In genomic region chr13:68264692-68265091, GRCh38 we compare ENCODE assay signal across 37 cellular contexts.
"Had no signal": no experiment of that assay in that cellular context is flagged by ENCODE, and none has a peak within 500 bp of the region (broad histone marks: within the 10 kb centered on the region; RNA-seq: fewer than 3 reads in every experiment).

No MANE protein-coding gene starts in this region.

- H3K36me3 ChIP-seq: adrenal gland, ascending aorta, brain microvascular endothelial cell, breast epithelium, cardiac muscle cell had no signal

- H3K4me1 Mint-ChIP-seq: activated naive CD4-positive, alpha-beta T cell treated with anti-CD3 and anti-CD28 coated beads, Interleukin-2, amount 10 ng/mL, durations not matched to agents 7 days and 5 days; activated naive CD4-positive, alpha-beta T cell treated with anti-CD3 and anti-CD28 coated beads, Interleukin-2, amount 50 U/mL, for 24 hours; activated naive CD8-positive, alpha-beta T cell treated with anti-CD3 and anti-CD28 coated beads for 36 hours; activated naive CD8-positive, alpha-beta T cell treated with anti-CD3 and anti-CD28 coated beads, Interleukin-2, amount 10 ng/mL, durations not matched to agents 7 days and 5 days; activated naive CD8-positive, alpha-beta T cell treated with anti-CD3 and anti-CD28 coated beads, Interleukin-2, amount 50 U/mL, for 24 hours; activated T-helper 17 cell treated with anti-CD3 and anti-CD28 coated beads, Interleukin-2, amount 50 U/mL, for 72 hours; brain; central memory CD8-positive, alpha-beta T cell had no signal

- H3K27me3 Mint-ChIP-seq: activated naive CD4-positive, alpha-beta T cell treated with anti-CD3 and anti-CD28 coated beads, Interleukin-2, amount 10 ng/mL, durations not matched to agents 7 days and 5 days; activated naive CD4-positive, alpha-beta T cell treated with anti-CD3 and anti-CD28 coated beads, Interleukin-2, amount 50 U/mL, for 24 hours; activated naive CD8-positive, alpha-beta T cell; activated naive CD8-positive, alpha-beta T cell treated with anti-CD3 and anti-CD28 coated beads for 36 hours; activated naive CD8-positive, alpha-beta T cell treated with anti-CD3 and anti-CD28 coated beads, Interleukin-2, amount 10 ng/mL, durations not matched to agents 7 days and 5 days; activated naive CD8-positive, alpha-beta T cell treated with anti-CD3 and anti-CD28 coated beads, Interleukin-2, amount 50 U/mL, for 24 hours; activated T-cell treated with anti-CD3 and anti-CD28 coated beads, Interleukin-2, amount 50 U/mL, for 24 hours; activated T-helper 17 cell treated with anti-CD3 and anti-CD28 coated beads, Interleukin-2, amount 50 U/mL, for 72 hours; central memory CD8-positive, alpha-beta T cell had no signal

- H3K36me3 Mint-ChIP-seq: activated naive CD4-positive, alpha-beta T cell treated with anti-CD3 and anti-CD28 coated beads, Interleukin-2, amount 10 ng/mL, durations not matched to agents 7 days and 5 days; activated naive CD4-positive, alpha-beta T cell treated with anti-CD3 and anti-CD28 coated beads, Interleukin-2, amount 50 U/mL, for 24 hours; activated naive CD4-positive, alpha-beta T cell treated with anti-CD3 and anti-CD28 coated beads, Interleukin-2, amount 50 U/mL, for 72 hours; activated naive CD8-positive, alpha-beta T cell; activated naive CD8-positive, alpha-beta T cell treated with anti-CD3 and anti-CD28 coated beads for 36 hours; activated naive CD8-positive, alpha-beta T cell treated with anti-CD3 and anti-CD28 coated beads, Interleukin-2, amount 10 ng/mL, durations not matched to agents 7 days and 5 days; brain had no signal

- H3K4me3 Mint-ChIP-seq: activated naive CD4-positive, alpha-beta T cell treated with anti-CD3 and anti-CD28 coated beads for 36 hours; activated naive CD4-positive, alpha-beta T cell treated with anti-CD3 and anti-CD28 coated beads, Interleukin-2, amount 10 ng/mL, durations not matched to agents 7 days and 5 days; activated naive CD4-positive, alpha-beta T cell treated with anti-CD3 and anti-CD28 coated beads, Interleukin-2, amount 50 U/mL, for 24 hours; activated naive CD8-positive, alpha-beta T cell; activated naive CD8-positive, alpha-beta T cell treated with anti-CD3 and anti-CD28 coated beads for 36 hours; activated naive CD8-positive, alpha-beta T cell treated with anti-CD3 and anti-CD28 coated beads, Interleukin-2, amount 10 ng/mL, durations not matched to agents 7 days and 5 days; activated naive CD8-positive, alpha-beta T cell treated with anti-CD3 and anti-CD28 coated beads, Interleukin-2, amount 50 U/mL, for 24 hours; activated T-cell treated with anti-CD3 and anti-CD28 coated beads, Interleukin-2, amount 50 U/mL, for 24 hours; activated T-cell treated with anti-CD3 and anti-CD28 coated beads, Interleukin-2, amount 50 U/mL, for 4 hours; activated T-cell treated with anti-CD3 and anti-CD28 coated beads, Interleukin-2, amount 50 U/mL, for 72 hours; activated T-helper 1 cell treated with anti-CD3 and anti-CD28 coated beads, Interleukin-12 subunit alpha, Interleukin-12 subunit beta, Interleukin-2, Interleukin-4 antibody, amounts not matched to agents 30 ng/mL and 10 ng/mL and 1 ng/mL, durations not matched to agents 14 hours and 24 hours and 36 hours; activated T-helper 17 cell treated with anti-CD3 and anti-CD28 coated beads, Interleukin-2, amount 50 U/mL, for 72 hours; brain; central memory CD8-positive, alpha-beta T cell had no signal

- H3K4me3 ChIP-seq: adrenal gland, ascending aorta, body of pancreas, breast epithelium, cardiac muscle cell had no signal

- H3K9me3 Mint-ChIP-seq: activated naive CD4-positive, alpha-beta T cell treated with anti-CD3 and anti-CD28 coated beads, Interleukin-2, amount 50 U/mL, for 24 hours; activated naive CD8-positive, alpha-beta T cell treated with anti-CD3 and anti-CD28 coated beads for 36 hours; activated naive CD8-positive, alpha-beta T cell treated with anti-CD3 and anti-CD28 coated beads, Interleukin-2, amount 50 U/mL, for 24 hours; brain; central memory CD8-positive, alpha-beta T cell had no signal

- H3K27me3 ChIP-seq: adrenal gland, ascending aorta, body of pancreas, brain microvascular endothelial cell, breast epithelium, cardiac muscle cell had no signal

- H3K9me3 ChIP-seq: adrenal gland, ascending aorta, body of pancreas, breast epithelium had no signal

- DNase-seq: activated effector memory CD4-positive, alpha-beta T cell treated with anti-CD3 and anti-CD28 coated beads, Interleukin-2, amount 50 U/mL, for 16 hours; activated effector memory CD4-positive, alpha-beta T cell treated with Interleukin-2 at 50 U/mL for 16 hours; activated gamma-delta T cell; activated gamma-delta T cell treated with Interleukin-2 at 50 U/mL for 16 hours; activated naive CD4-positive, alpha-beta T cell; activated naive CD4-positive, alpha-beta T cell treated with anti-CD3 and anti-CD28 coated beads for 36 hours; activated naive CD4-positive, alpha-beta T cell treated with anti-CD3 and anti-CD28 coated beads, Interleukin-2, amount 10 ng/mL, durations not matched to agents 7 days and 5 days; activated naive CD4-positive, alpha-beta T cell treated with anti-CD3 and anti-CD28 coated beads, Interleukin-2, amount 50 U/mL, for 16 hours; activated naive CD4-positive, alpha-beta T cell treated with Interleukin-2 at 50 U/mL for 16 hours; activated naive CD8-positive, alpha-beta T cell treated with anti-CD3 and anti-CD28 coated beads for 36 hours; activated naive CD8-positive, alpha-beta T cell treated with anti-CD3 and anti-CD28 coated beads, Interleukin-2, amount 10 ng/mL, durations not matched to agents 7 days and 5 days; activated naive CD8-positive, alpha-beta T cell treated with anti-CD3 and anti-CD28 coated beads, Interleukin-2, amount 50 U/mL, for 24 hours; activated T-cell treated with anti-CD3 and anti-CD28 coated beads, Interleukin-2, amount 50 U/mL, for 24 hours; activated T-cell treated with anti-CD3 and anti-CD28 coated beads, Interleukin-2, amount 50 U/mL, for 4 hours; activated T-cell treated with anti-CD3 and anti-CD28 coated beads, Interleukin-2, amount 50 U/mL, for 48 hours; activated T-cell treated with anti-CD3 and anti-CD28 coated beads, Interleukin-2, amount 50 U/mL, for 72 hours; adrenal gland; amniotic stem cell; amygdala; anterior cingulate cortex; aorta; body of pancreas; brain microvascular endothelial cell; caudate nucleus; central memory CD4-positive, alpha-beta T cell; cerebellar nuclear complex had no signal

- ATAC-seq: activated naive CD4-positive, alpha-beta T cell treated with anti-CD3 and anti-CD28 coated beads, Interleukin-2, amount 50 U/mL, for 72 hours; activated naive CD8-positive, alpha-beta T cell treated with anti-CD3 and anti-CD28 coated beads, Interleukin-2, amount 50 U/mL, for 24 hours; activated T-cell treated with anti-CD3 and anti-CD28 coated beads, Interleukin-2, amount 50 U/mL, for 4 hours; activated T-cell treated with anti-CD3 and anti-CD28 coated beads, Interleukin-2, amount 50 U/mL, for 72 hours; activated T-helper 17 cell treated with anti-CD3 and anti-CD28 coated beads, Interleukin-2, amount 50 U/mL, for 72 hours; body of pancreas had no signal

- H3K27ac ChIP-seq: adrenal gland, ascending aorta, body of pancreas, brain microvascular endothelial cell, breast epithelium, cardiac muscle cell had no signal

- H3K27ac Mint-ChIP-seq: activated naive CD4-positive, alpha-beta T cell treated with anti-CD3 and anti-CD28 coated beads for 36 hours; activated naive CD4-positive, alpha-beta T cell treated with anti-CD3 and anti-CD28 coated beads, Interleukin-2, amount 10 ng/mL, durations not matched to agents 7 days and 5 days; activated naive CD4-positive, alpha-beta T cell treated with anti-CD3 and anti-CD28 coated beads, Interleukin-2, amount 50 U/mL, for 24 hours; activated naive CD4-positive, alpha-beta T cell treated with anti-CD3 and anti-CD28 coated beads, Interleukin-2, amount 50 U/mL, for 72 hours; activated naive CD8-positive, alpha-beta T cell; activated naive CD8-positive, alpha-beta T cell treated with anti-CD3 and anti-CD28 coated beads for 36 hours; activated naive CD8-positive, alpha-beta T cell treated with anti-CD3 and anti-CD28 coated beads, Interleukin-2, amount 10 ng/mL, durations not matched to agents 7 days and 5 days; activated naive CD8-positive, alpha-beta T cell treated with anti-CD3 and anti-CD28 coated beads, Interleukin-2, amount 50 U/mL, for 24 hours; activated T-cell treated with anti-CD3 and anti-CD28 coated beads, Interleukin-2, amount 50 U/mL, for 24 hours; activated T-cell treated with anti-CD3 and anti-CD28 coated beads, Interleukin-2, amount 50 U/mL, for 72 hours; activated T-helper 1 cell treated with anti-CD3 and anti-CD28 coated beads, Interleukin-12 subunit alpha, Interleukin-12 subunit beta, Interleukin-2, Interleukin-4 antibody, amounts not matched to agents 30 ng/mL and 10 ng/mL and 1 ng/mL, durations not matched to agents 14 hours and 24 hours and 36 hours; activated T-helper 17 cell treated with anti-CD3 and anti-CD28 coated beads, Interleukin-2, amount 50 U/mL, for 72 hours; activated T-helper 2 cell treated with anti-CD3 and anti-CD28 coated beads, Interferon-gamma antibody, Interleukin-2, Interleukin-4, amounts not matched to agents 10 μg/mL and 5 μg/mL and 100 μg/mL, durations not matched to agents 14 hours and 24 hours and 36 hours; brain had no signal

- H3K4me1 ChIP-seq: adrenal gland, ascending aorta, body of pancreas, breast epithelium had no signal
